ENCODE assay signal across 1 cellular context in genomic region chr11:82901165-82901938, GRCh38.
TF ChIP-seq lines count a peak whose summit lies in the region.

TSS of gene DDIAS (plus strand) at chr11:82901736. CDS start at chr11:82914739, 13,003 bp downstream.

TF ChIP-seq in HepG2, 621 proteins besides CTCF, POLR2A, EP300 and RAD21 (continued from another document and continues in another):
- TF ChIP-seq E2F5 (CRISPR knock-in tag; conservative IDR thresholded peaks at IDR 0.05) (peak; percentile 97), ZNF329 (CRISPR knock-in tag; IDR thresholded peaks at IDR 0.05; ENCODE audit: low read depth) (no peak), TCF12 (IDR thresholded peaks at IDR 0.05) (no peak), TCF12 (CRISPR knock-in tag; IDR thresholded peaks at IDR 0.05) (no peak), MBNL3 (CRISPR knock-in tag; conservative IDR thresholded peaks at IDR 0.05) (no peak), CBFB (CRISPR knock-in tag; IDR thresholded peaks at IDR 0.05) (no peak), CC2D1A (CRISPR knock-in tag; IDR thresholded peaks at IDR 0.05) (no peak), ZNF629 (CRISPR knock-in tag; conservative IDR thresholded peaks at IDR 0.05) (no peak), ZNF557 (CRISPR knock-in tag; IDR thresholded peaks at IDR 0.05) (no peak), HIVEP1 (CRISPR knock-in tag; IDR thresholded peaks at IDR 0.05) (no peak), GATAD1 (CRISPR knock-in tag; IDR thresholded peaks at IDR 0.05) (peak; percentile 95), PAF1 (CRISPR knock-in tag; IDR thresholded peaks at IDR 0.05) (no peak), SMAD3 (CRISPR knock-in tag; IDR thresholded peaks at IDR 0.05) (no peak), SRSF1 (optimal IDR thresholded peaks at IDR 0.05; ENCODE audit: low read depth, low read length) (no peak), NFYB (CRISPR knock-in tag; IDR thresholded peaks at IDR 0.05) (peak; percentile 90), NFE2L2 (IDR thresholded peaks at IDR 0.05; ENCODE audit: low read length) (no peak), ZNF143 (CRISPR knock-in tag; IDR thresholded peaks at IDR 0.05) (peak; percentile 19; the same call in 1 of the 2 replicates), LCORL (IDR thresholded peaks at IDR 0.05) (peak; percentile 14; the same call in 1 of the 2 replicates), LCORL (CRISPR knock-in tag; IDR thresholded peaks at IDR 0.05) (0 out of 2 replicates have a peak, but pooled peaks have one; percentile 5), ZNF44 (CRISPR knock-in tag; IDR thresholded peaks at IDR 0.05) (no peak), ZNF468 (CRISPR knock-in tag; IDR thresholded peaks at IDR 0.05) (no peak), DPF2 (CRISPR knock-in tag; IDR thresholded peaks at IDR 0.05; ENCODE audit: borderline replicate concordance, low read depth) (no peak), ZNF282 (IDR thresholded peaks at IDR 0.05; ENCODE audit: partially characterized antibody) (no peak), MEIS2 (CRISPR knock-in tag; IDR thresholded peaks at IDR 0.05) (no peak; the same call in 1 of the 2 replicates), HOXA7 (CRISPR knock-in tag; IDR thresholded peaks at IDR 0.05) (no peak), ZNF614 (CRISPR knock-in tag; IDR thresholded peaks at IDR 0.05; ENCODE audit: borderline replicate concordance) (no peak), SP2 (CRISPR knock-in tag; IDR thresholded peaks at IDR 0.05) (peak; percentile 72; the same call in 1 of the 2 replicates), USF2 (IDR thresholded peaks at IDR 0.05; ENCODE audit: low read depth, low read length) (no peak), USF2 (CRISPR knock-in tag; IDR thresholded peaks at IDR 0.05; ENCODE audit: borderline replicate concordance) (no peak), SIX4 (CRISPR knock-in tag; IDR thresholded peaks at IDR 0.05) (no peak), GPN1 (CRISPR knock-in tag; IDR thresholded peaks at IDR 0.05; ENCODE audit: borderline replicate concordance) (no peak), SMYD3 (CRISPR knock-in tag; IDR thresholded peaks at IDR 0.05) (no peak), HHEX (CRISPR knock-in tag; IDR thresholded peaks at IDR 0.05) (no peak), MTA3 (CRISPR knock-in tag; IDR thresholded peaks at IDR 0.05) (no peak), MXD3 (CRISPR knock-in tag; IDR thresholded peaks at IDR 0.05) (no peak), THYN1 (CRISPR knock-in tag; IDR thresholded peaks at IDR 0.05; ENCODE audit: borderline replicate concordance, low read depth) (no peak), ELF4 (CRISPR knock-in tag; IDR thresholded peaks at IDR 0.05; ENCODE audit: borderline replicate concordance) (no peak), ZNF724P (CRISPR knock-in tag; IDR thresholded peaks at IDR 0.05; ENCODE audit: borderline replicate concordance) (0 out of 2 replicates have a peak, but pooled peaks have one; percentile 50), ZNF101 (CRISPR knock-in tag; IDR thresholded peaks at IDR 0.05; ENCODE audit: borderline replicate concordance, low read depth) (no peak), PHF8 (CRISPR knock-in tag; IDR thresholded peaks at IDR 0.05) (peak; percentile 77), JDP2 (CRISPR knock-in tag; IDR thresholded peaks at IDR 0.05; ENCODE audit: borderline replicate concordance) (no peak), MTA1 (CRISPR knock-in tag; IDR thresholded peaks at IDR 0.05; ENCODE audit: borderline replicate concordance) (no peak), ZMYM3 (CRISPR knock-in tag; IDR thresholded peaks at IDR 0.05) (no peak), ZNF709 (CRISPR knock-in tag; IDR thresholded peaks at IDR 0.05) (no peak), SMC3 (IDR thresholded peaks at IDR 0.05; ENCODE audit: low read length) (no peak), ZNF792 (CRISPR knock-in tag; IDR thresholded peaks at IDR 0.05) (peak; percentile 61; the same call in 1 of the 2 replicates), XRCC5 (optimal IDR thresholded peaks at IDR 0.05; ENCODE audit: low read length) (peak; percentile 43), CCDC6 (CRISPR knock-in tag; IDR thresholded peaks at IDR 0.05) (peak; percentile 69; the same call in 1 of the 2 replicates), SRY (CRISPR knock-in tag; IDR thresholded peaks at IDR 0.05) (0 out of 2 replicates have a peak, but pooled peaks have one; percentile 29), ZNF256 (CRISPR knock-in tag; conservative IDR thresholded peaks at IDR 0.05) (no peak), MAFK (conservative IDR thresholded peaks at IDR 0.05 in 1 of 2, IDR thresholded peaks at IDR 0.05 in 1 of 2; ENCODE audit: low read length in 2 of 2) (no peak), KMT2B (CRISPR knock-in tag; IDR thresholded peaks at IDR 0.05) (peak; percentile 74; the same call in 1 of the 2 replicates), RCOR2 (CRISPR knock-in tag; IDR thresholded peaks at IDR 0.05) (no peak; the same call in 1 of the 2 replicates), UBTF (CRISPR knock-in tag; IDR thresholded peaks at IDR 0.05) (no peak; the same call in 1 of the 2 replicates), KLF11 (CRISPR knock-in tag; IDR thresholded peaks at IDR 0.05) (no peak)
- TF ChIP-seq, protein P1, sequence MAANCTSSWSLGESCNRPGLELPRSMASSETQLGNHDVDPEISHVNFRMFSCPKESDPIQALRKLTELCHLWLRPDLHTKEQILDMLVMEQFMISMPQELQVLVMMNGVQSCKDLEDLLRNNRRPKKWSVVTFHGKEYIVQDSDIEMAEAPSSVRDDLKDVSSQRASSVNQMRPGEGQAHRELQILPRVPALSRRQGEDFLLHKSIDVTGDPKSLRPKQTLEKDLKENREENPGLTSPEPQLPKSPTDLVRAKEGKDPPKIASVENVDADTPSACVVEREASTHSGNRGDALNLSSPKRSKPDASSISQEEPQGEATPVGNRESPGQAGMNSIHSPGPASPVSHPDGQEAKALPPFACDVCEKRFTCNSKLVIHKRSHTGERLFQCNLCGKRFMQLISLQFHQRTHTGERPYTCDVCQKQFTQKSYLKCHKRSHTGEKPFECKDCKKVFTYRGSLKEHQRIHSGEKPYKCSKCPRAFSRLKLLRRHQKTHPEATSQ (CRISPR knock-in tag; IDR thresholded peaks at IDR 0.05; ENCODE audit: borderline replicate concordance): no peak
- TF ChIP-seq, protein P2, sequence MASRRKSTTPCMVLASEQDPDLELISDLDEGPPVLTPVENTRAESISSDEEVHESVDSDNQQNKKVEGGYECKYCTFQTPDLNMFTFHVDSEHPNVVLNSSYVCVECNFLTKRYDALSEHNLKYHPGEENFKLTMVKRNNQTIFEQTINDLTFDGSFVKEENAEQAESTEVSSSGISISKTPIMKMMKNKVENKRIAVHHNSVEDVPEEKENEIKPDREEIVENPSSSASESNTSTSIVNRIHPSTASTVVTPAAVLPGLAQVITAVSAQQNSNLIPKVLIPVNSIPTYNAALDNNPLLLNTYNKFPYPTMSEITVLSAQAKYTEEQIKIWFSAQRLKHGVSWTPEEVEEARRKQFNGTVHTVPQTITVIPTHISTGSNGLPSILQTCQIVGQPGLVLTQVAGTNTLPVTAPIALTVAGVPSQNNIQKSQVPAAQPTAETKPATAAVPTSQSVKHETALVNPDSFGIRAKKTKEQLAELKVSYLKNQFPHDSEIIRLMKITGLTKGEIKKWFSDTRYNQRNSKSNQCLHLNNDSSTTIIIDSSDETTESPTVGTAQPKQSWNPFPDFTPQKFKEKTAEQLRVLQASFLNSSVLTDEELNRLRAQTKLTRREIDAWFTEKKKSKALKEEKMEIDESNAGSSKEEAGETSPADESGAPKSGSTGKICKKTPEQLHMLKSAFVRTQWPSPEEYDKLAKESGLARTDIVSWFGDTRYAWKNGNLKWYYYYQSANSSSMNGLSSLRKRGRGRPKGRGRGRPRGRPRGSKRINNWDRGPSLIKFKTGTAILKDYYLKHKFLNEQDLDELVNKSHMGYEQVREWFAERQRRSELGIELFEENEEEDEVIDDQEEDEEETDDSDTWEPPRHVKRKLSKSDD (CRISPR knock-in tag; IDR thresholded peaks at IDR 0.05; ENCODE audit: low read depth): peak; percentile 51; the same call in 1 of the 2 replicates
- TF ChIP-seq, protein P3, sequence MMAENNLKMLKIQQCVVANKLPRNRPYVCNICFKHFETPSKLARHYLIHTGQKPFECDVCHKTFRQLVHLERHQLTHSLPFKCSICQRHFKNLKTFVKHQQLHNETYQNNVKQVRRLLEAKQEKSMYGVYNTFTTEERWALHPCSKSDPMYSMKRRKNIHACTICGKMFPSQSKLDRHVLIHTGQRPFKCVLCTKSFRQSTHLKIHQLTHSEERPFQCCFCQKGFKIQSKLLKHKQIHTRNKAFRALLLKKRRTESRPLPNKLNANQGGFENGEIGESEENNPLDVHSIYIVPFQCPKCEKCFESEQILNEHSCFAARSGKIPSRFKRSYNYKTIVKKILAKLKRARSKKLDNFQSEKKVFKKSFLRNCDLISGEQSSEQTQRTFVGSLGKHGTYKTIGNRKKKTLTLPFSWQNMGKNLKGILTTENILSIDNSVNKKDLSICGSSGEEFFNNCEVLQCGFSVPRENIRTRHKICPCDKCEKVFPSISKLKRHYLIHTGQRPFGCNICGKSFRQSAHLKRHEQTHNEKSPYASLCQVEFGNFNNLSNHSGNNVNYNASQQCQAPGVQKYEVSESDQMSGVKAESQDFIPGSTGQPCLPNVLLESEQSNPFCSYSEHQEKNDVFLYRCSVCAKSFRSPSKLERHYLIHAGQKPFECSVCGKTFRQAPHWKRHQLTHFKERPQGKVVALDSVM (CRISPR knock-in tag; IDR thresholded peaks at IDR 0.05): no peak
- TF ChIP-seq, protein P4, sequence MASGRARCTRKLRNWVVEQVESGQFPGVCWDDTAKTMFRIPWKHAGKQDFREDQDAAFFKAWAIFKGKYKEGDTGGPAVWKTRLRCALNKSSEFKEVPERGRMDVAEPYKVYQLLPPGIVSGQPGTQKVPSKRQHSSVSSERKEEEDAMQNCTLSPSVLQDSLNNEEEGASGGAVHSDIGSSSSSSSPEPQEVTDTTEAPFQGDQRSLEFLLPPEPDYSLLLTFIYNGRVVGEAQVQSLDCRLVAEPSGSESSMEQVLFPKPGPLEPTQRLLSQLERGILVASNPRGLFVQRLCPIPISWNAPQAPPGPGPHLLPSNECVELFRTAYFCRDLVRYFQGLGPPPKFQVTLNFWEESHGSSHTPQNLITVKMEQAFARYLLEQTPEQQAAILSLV (CRISPR knock-in tag; IDR thresholded peaks at IDR 0.05; ENCODE audit: borderline replicate concordance): 0 out of 2 replicates have a peak, but pooled peaks have one; percentile 14
- TF ChIP-seq, protein P5, sequence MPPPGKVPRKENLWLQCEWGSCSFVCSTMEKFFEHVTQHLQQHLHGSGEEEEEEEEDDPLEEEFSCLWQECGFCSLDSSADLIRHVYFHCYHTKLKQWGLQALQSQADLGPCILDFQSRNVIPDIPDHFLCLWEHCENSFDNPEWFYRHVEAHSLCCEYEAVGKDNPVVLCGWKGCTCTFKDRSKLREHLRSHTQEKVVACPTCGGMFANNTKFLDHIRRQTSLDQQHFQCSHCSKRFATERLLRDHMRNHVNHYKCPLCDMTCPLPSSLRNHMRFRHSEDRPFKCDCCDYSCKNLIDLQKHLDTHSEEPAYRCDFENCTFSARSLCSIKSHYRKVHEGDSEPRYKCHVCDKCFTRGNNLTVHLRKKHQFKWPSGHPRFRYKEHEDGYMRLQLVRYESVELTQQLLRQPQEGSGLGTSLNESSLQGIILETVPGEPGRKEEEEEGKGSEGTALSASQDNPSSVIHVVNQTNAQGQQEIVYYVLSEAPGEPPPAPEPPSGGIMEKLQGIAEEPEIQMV (CRISPR knock-in tag; IDR thresholded peaks at IDR 0.05; ENCODE audit: low read depth): no peak
- TF ChIP-seq, protein P6, sequence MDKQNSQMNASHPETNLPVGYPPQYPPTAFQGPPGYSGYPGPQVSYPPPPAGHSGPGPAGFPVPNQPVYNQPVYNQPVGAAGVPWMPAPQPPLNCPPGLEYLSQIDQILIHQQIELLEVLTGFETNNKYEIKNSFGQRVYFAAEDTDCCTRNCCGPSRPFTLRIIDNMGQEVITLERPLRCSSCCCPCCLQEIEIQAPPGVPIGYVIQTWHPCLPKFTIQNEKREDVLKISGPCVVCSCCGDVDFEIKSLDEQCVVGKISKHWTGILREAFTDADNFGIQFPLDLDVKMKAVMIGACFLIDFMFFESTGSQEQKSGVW (CRISPR knock-in tag; IDR thresholded peaks at IDR 0.05; ENCODE audit: borderline replicate concordance): no peak
